ENCODE assay signal across 19 cellular contexts in the genomic region with DNA sequence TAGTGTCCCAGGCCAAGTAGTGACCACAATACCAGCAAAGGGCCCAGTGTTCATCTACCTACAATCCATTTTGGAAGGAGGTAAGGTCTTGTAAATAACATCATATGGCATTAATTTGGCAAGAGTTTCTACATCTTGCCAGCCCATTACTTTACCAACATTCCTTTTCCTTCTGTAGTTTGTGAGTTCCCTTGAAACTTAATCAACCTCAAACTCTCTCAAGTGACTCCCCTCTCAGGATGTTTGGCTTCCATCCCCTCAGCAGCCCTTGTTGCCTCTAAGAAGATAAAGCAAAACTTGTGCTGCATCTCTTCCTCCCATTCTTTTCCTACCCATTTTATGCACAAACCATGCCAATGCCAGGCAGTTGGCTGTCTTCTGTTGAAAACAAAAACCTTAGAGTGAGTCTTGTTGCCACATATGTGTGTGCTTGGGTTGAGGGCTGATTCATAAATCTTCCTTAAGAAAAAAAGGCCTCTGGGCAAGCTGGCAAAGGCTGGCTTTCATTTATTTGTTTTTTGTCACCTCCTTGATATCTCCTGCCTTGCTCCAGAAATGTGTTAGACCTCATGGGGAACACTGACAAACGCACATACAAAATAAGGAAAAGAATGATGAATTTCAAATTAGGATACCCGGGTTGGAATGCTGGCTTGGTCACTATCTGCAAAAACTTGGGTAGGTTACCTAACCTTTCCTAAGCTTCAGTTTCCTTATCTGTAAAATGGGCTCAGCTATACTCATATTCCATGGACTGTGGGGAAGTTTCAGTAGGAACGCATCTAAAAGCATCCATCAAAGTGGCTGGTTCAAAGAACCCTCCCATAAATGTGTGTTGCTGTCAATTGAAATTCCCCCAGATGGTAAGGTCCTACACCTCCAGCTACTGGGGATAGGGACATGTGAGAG.
"Had no signal": no experiment of that assay in that cellular context is flagged by ENCODE, and none has a peak within 500 bp of the region (broad histone marks: within the 10 kb centered on the region; RNA-seq: fewer than 3 reads in every experiment).

No MANE protein-coding gene starts in this region.

- H3K9me3 ChIP-seq: ascending aorta, esophagus muscularis mucosa, lower lobe of right lung, neutrophil, upper lobe of right lung had no signal

- H3K4me3 ChIP-seq: ascending aorta, esophagus muscularis mucosa, lower lobe of right lung, upper lobe of right lung had no signal

- H3K4me3 Mint-ChIP-seq: activated CD4-positive, alpha-beta memory T cell treated with anti-CD3 and anti-CD28 coated beads for 36 hours; activated CD4-positive, alpha-beta T cell treated with anti-CD3 and anti-CD28 coated beads for 36 hours; mesothelial cell of epicardium; natural killer cell treated with Interleukin-12 subunit alpha and Interleukin-12 subunit beta and Interleukin-15 and Interleukin-18, amount 100 ng/mL, for 72 hours; stimulated activated naive B cell treated with anti-CD40 and anti-IgM and Interleukin-4, amounts not matched to agents 10 μg/mL and 1 μg/mL and 100 μg/mL, for 72 hours; T-helper 2 cell treated with Interferon-gamma antibody and Interleukin-4, amounts not matched to agents 5 μg/mL and 100 μg/mL, for 36 hours had no signal

- H3K27me3 Mint-ChIP-seq: activated CD4-positive, alpha-beta T cell treated with anti-CD3 and anti-CD28 coated beads for 36 hours; natural killer cell treated with Interleukin-12 subunit alpha and Interleukin-12 subunit beta and Interleukin-15 and Interleukin-18, amount 100 ng/mL, for 72 hours; stimulated activated naive B cell treated with anti-CD40 and anti-IgM and Interleukin-4, amounts not matched to agents 10 μg/mL and 1 μg/mL and 100 μg/mL, for 72 hours had no signal

- H3K27ac Mint-ChIP-seq: activated CD4-positive, alpha-beta memory T cell treated with anti-CD3 and anti-CD28 coated beads for 36 hours; activated CD4-positive, alpha-beta T cell treated with anti-CD3 and anti-CD28 coated beads for 36 hours; mesothelial cell of epicardium; natural killer cell treated with Interleukin-12 subunit alpha and Interleukin-12 subunit beta and Interleukin-15 and Interleukin-18, amount 100 ng/mL, for 72 hours; stimulated activated naive B cell treated with anti-CD40 and anti-IgM and Interleukin-4, amounts not matched to agents 10 μg/mL and 1 μg/mL and 100 μg/mL, for 72 hours; T-helper 2 cell treated with Interferon-gamma antibody and Interleukin-4, amounts not matched to agents 5 μg/mL and 100 μg/mL, for 36 hours had no signal

- H3K27me3 ChIP-seq: ascending aorta, esophagus muscularis mucosa, neutrophil, upper lobe of right lung had no signal

- H3K36me3 Mint-ChIP-seq: activated CD4-positive, alpha-beta memory T cell treated with anti-CD3 and anti-CD28 coated beads for 36 hours; mesothelial cell of epicardium; natural killer cell treated with Interleukin-12 subunit alpha and Interleukin-12 subunit beta and Interleukin-15 and Interleukin-18, amount 100 ng/mL, for 72 hours had no signal

- ATAC-seq: activated CD4-positive, alpha-beta T cell treated with anti-CD3 and anti-CD28 coated beads for 36 hours; lower lobe of right lung; natural killer cell treated with Interleukin-12 subunit alpha and Interleukin-12 subunit beta and Interleukin-15 and Interleukin-18, amount 100 ng/mL, for 72 hours; stimulated activated naive B cell treated with anti-CD40 and anti-IgM and Interleukin-4, amounts not matched to agents 10 μg/mL and 1 μg/mL and 100 μg/mL, for 72 hours; upper lobe of right lung had no signal

- H3K4me1 ChIP-seq: upper lobe of right lung had no signal

- H3K36me3 ChIP-seq: ascending aorta, esophagus muscularis mucosa, lower lobe of right lung, neutrophil, upper lobe of right lung had no signal

- H3K9me3 Mint-ChIP-seq: activated CD4-positive, alpha-beta memory T cell treated with anti-CD3 and anti-CD28 coated beads for 36 hours; mesothelial cell of epicardium; natural killer cell treated with Interleukin-12 subunit alpha and Interleukin-12 subunit beta and Interleukin-15 and Interleukin-18, amount 100 ng/mL, for 72 hours; stimulated activated naive B cell treated with anti-CD40 and anti-IgM and Interleukin-4, amounts not matched to agents 10 μg/mL and 1 μg/mL and 100 μg/mL, for 72 hours; T-helper 2 cell treated with Interferon-gamma antibody and Interleukin-4, amounts not matched to agents 5 μg/mL and 100 μg/mL, for 36 hours had no signal

- DNase-seq: activated CD4-positive, alpha-beta memory T cell treated with anti-CD3 and anti-CD28 coated beads for 36 hours; activated CD4-positive, alpha-beta T cell treated with anti-CD3 and anti-CD28 coated beads for 36 hours; activated naive CD4-positive, alpha-beta T cell; activated T-cell treated with anti-CD3 and anti-CD28 coated beads for 4 hours; cortex of kidney; effector CD4-positive, alpha-beta T cell; glutamatergic neuron; hippocampal formation; lower lobe of right lung; posterior cingulate gyrus; retina; stimulated activated naive B cell treated with anti-CD40 and anti-IgM and Interleukin-4, amounts not matched to agents 10 μg/mL and 1 μg/mL and 100 μg/mL, for 72 hours; upper lobe of right lung had no signal

- H3K27ac ChIP-seq: ascending aorta, esophagus muscularis mucosa, lower lobe of right lung, neutrophil, upper lobe of right lung had no signal

- H3K4me1 Mint-ChIP-seq: activated CD4-positive, alpha-beta T cell treated with anti-CD3 and anti-CD28 coated beads for 36 hours had no signal
